Comparison of ENCODE assay signal across 6 cellular contexts in the genomic region with DNA sequence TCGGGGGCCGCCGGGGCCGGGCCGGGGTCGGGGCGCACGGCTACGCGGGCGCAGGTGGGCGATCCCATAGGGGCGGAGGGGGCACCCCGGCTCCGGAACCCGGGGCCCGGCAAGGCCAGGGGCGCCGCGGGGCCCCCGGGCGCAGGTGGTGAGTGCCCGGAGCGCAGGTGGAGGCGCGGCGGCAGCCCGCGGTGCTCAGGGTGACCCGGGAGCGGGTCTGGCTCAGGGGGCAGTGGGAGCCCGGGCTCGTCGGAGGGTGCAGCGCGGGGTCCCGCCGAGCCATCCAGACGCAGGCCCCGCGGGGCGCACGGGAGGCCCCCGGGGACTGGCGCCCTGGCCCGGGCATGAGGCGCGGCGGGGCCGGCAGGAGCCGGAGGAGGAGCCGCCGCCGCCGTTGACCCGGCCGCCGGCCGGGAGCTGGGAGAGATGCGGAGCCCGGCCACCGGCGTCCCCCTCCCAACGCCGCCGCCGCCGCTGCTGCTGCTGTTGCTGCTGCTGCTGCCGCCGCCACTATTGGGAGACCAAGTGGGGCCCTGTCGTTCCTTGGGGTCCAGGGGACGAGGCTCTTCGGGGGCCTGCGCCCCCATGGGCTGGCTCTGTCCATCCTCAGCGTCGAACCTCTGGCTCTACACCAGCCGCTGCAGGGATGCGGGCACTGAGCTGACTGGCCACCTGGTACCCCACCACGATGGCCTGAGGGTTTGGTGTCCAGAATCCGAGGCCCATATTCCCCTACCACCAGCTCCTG.
A peak's percentile ranks its signal among the peaks of the same experiment; 100 is the strongest.
DNase-seq lines count a peak whose midpoint lies in the region; ATAC-seq and TF ChIP-seq lines count a peak whose summit lies in the region.

No MANE protein-coding gene starts in this region.

- TF ChIP-seq CTCF in epithelial cell of esophagus (IDR thresholded peaks at IDR 0.05; ENCODE audit: insufficient read depth, low read depth, low read length, missing control alignments): no peak

- no peak for DNase-seq in epithelial cell of esophagus (ENCODE audit: low read depth)
- no peak for DNase-seq in NCI-H526 treated with DMSO at 0.1 percent for 48 hours (lab: John Stamatoyannopoulos, UW)
- no peak for DNase-seq in Kasumi-1 (lab: John Stamatoyannopoulos, UW)

- ATAC-seq in GM19351 (IDR thresholded peaks at IDR 0.05; ENCODE audit: unreplicated experiment): peak; percentile 31
- peak; percentile 34 for ATAC-seq in HG03520 (IDR thresholded peaks at IDR 0.05; ENCODE audit: unreplicated experiment)

- H3K27ac ChIP-seq in skin epidermis: peak overlapping the region in 17 of 21 experiments; percentile 21 to 86 (median 75)

- peak overlapping the region; percentile 60 for H3K4me3 ChIP-seq in epithelial cell of esophagus (ENCODE audit: low read length)
- H3K4me3 ChIP-seq in skin epidermis: peak overlapping the region; percentile 44 to 75 (median 60)
